In the genomic region with DNA sequence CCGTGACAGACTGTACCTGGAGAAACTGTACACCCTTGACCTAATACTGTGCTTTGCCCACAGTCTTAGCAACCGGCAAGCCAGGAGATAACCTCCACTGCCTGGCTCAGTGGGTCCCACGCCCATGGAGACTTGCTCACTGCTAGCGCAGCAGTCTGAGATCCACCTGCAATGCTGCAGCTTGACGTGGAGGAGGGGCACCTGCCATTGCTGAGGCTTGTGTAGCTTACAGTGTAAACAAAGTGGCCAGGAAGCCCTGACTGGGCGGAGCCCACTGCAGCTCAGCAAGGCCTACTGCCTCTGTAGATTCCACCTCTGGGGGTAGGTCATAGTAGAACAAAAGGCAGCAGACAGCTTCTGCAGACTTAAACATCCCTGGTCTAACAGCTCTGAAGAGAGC, we compare ENCODE assay signal across 15 cellular contexts.
DNase-seq lines count a peak whose midpoint lies in the region; ATAC-seq, FAIRE-seq and TF ChIP-seq lines count a peak whose summit lies in the region.
"Had no signal": no experiment of that assay in that cellular context is flagged by ENCODE, and none has a peak within 500 bp of the region (broad histone marks: within the 10 kb centered on the region; RNA-seq: fewer than 3 reads in every experiment).

No MANE protein-coding gene starts in this region.

- peak; percentile 78 for DNase-seq in DMS153 (lab: John Stamatoyannopoulos, UW)
- peak; percentile 90 for DNase-seq in NCI-H2029 (lab: John Stamatoyannopoulos, UW)
- peak; percentile 74 for DNase-seq in SW480 (ENCODE audit: low spot score)
- DNase-seq in left kidney (ENCODE audit: low read depth, low spot score): peak; percentile 77
- no peak for DNase-seq in activated naive CD8-positive, alpha-beta T cell treated with anti-CD3 and anti-CD28 coated beads for 36 hours
- DNase-seq in GM12891 (ENCODE audit: insufficient read length, low spot score): no peak
- DNase-seq in 8988T: no peak
- DNase-seq: activated naive CD4-positive, alpha-beta T cell treated with anti-CD3 and anti-CD28 coated beads, Interleukin-2, amount 10 ng/mL, durations not matched to agents 7 days and 5 days; NCI-H1105; stimulated activated CD4-positive, alpha-beta T cell treated with anti-CD3 and anti-CD28 coated beads, Interleukin-1b, Interleukin-23, amount 100 ng/mL, for 48 hours; stimulated activated CD8-positive, alpha-beta memory T cell treated with anti-CD3 and anti-CD28 coated beads, Interleukin-4, amount 100 ng/mL, for 48 hours; SW 1271; upper lobe of left lung; WERI-Rb-1 had no signal

- no peak overlapping the region for H3K27ac Mint-ChIP-seq in activated naive CD8-positive, alpha-beta T cell treated with anti-CD3 and anti-CD28 coated beads for 36 hours
- H3K27ac Mint-ChIP-seq: activated naive CD4-positive, alpha-beta T cell treated with anti-CD3 and anti-CD28 coated beads, Interleukin-2, amount 10 ng/mL, durations not matched to agents 7 days and 5 days had no signal

- no peak for ATAC-seq in GM18519 (IDR thresholded peaks at IDR 0.05; ENCODE audit: low FRiP score, unreplicated experiment)

- TF ChIP-seq POLR2A in GM12891 (IDR thresholded peaks at IDR 0.05; ENCODE audit: low read depth, low read length): no peak

- no peaks in the 10 kb centered on the region for H3K4me1 Mint-ChIP-seq in activated naive CD8-positive, alpha-beta T cell treated with anti-CD3 and anti-CD28 coated beads for 36 hours
- H3K4me1 Mint-ChIP-seq: activated naive CD4-positive, alpha-beta T cell treated with anti-CD3 and anti-CD28 coated beads, Interleukin-2, amount 10 ng/mL, durations not matched to agents 7 days and 5 days had no signal

- no peak for FAIRE-seq in GM12891 (lab: Jason Lieb, UNC)

- no peaks in the 10 kb centered on the region for H3K36me3 Mint-ChIP-seq in activated naive CD8-positive, alpha-beta T cell treated with anti-CD3 and anti-CD28 coated beads for 36 hours
- H3K36me3 Mint-ChIP-seq: activated naive CD4-positive, alpha-beta T cell treated with anti-CD3 and anti-CD28 coated beads, Interleukin-2, amount 10 ng/mL, durations not matched to agents 7 days and 5 days had no signal

- H3K9me3 Mint-ChIP-seq in activated naive CD8-positive, alpha-beta T cell treated with anti-CD3 and anti-CD28 coated beads for 36 hours: peaks cover 9% of the 10 kb centered on the region
- H3K9me3 Mint-ChIP-seq: activated naive CD4-positive, alpha-beta T cell treated with anti-CD3 and anti-CD28 coated beads, Interleukin-2, amount 10 ng/mL, durations not matched to agents 7 days and 5 days had no signal

- H3K27me3 Mint-ChIP-seq in activated naive CD8-positive, alpha-beta T cell treated with anti-CD3 and anti-CD28 coated beads for 36 hours: no peaks in the 10 kb centered on the region
- H3K27me3 Mint-ChIP-seq: activated naive CD4-positive, alpha-beta T cell treated with anti-CD3 and anti-CD28 coated beads, Interleukin-2, amount 10 ng/mL, durations not matched to agents 7 days and 5 days had no signal

- H3K4me3 Mint-ChIP-seq in activated naive CD8-positive, alpha-beta T cell treated with anti-CD3 and anti-CD28 coated beads for 36 hours: no peak overlapping the region
- H3K4me3 Mint-ChIP-seq: activated naive CD4-positive, alpha-beta T cell treated with anti-CD3 and anti-CD28 coated beads, Interleukin-2, amount 10 ng/mL, durations not matched to agents 7 days and 5 days had no signal

TF ChIP-seq in GM12891, 5 proteins besides CTCF, POLR2A, EP300 and RAD21:
- TF ChIP-seq TAF1 (IDR thresholded peaks at IDR 0.05; ENCODE audit: low read depth, low read length): no peak
- no peak for TF ChIP-seq SPI1 (IDR thresholded peaks at IDR 0.05; ENCODE audit: low read depth, low read length)
- TF ChIP-seq PAX5 (IDR thresholded peaks at IDR 0.05; ENCODE audit: insufficient read depth, low read length, severe bottlenecking): no peak
- no peak for TF ChIP-seq POLR2AphosphoS5 (IDR thresholded peaks at IDR 0.05; ENCODE audit: low read depth, low read length)
- no peak for TF ChIP-seq POU2F2 (IDR thresholded peaks at IDR 0.05; ENCODE audit: low read depth, low read length)
TF ChIP-seq in GM12891: peak in this region for 0.

Comparison
In these comparisons a context has a peak if more than half of its experiments do, and no peak if none do; other contexts are left out.
1. DNase-seq: peak in DMS153 (single experiment), NCI-H2029 (single experiment), SW480 (single experiment) and left kidney (single experiment); none in activated naive CD8-positive, alpha-beta T cell treated with anti-CD3 and anti-CD28 coated beads for 36 hours (single experiment), GM12891 (single experiment) and 8988T (single experiment).